27 cellular contexts compared by ENCODE assay signal in genomic region chr7:31696270-31696669, GRCh38. TPM values are rescaled to one million over a fixed set of nuclear protein-coding genes. Genes with fewer than 3 reads are reported as not detected.
DNase-seq lines count a peak whose midpoint lies in the region; ATAC-seq and TF ChIP-seq lines count a peak whose summit lies in the region.
"Had no signal": no experiment of that assay in that cellular context is flagged by ENCODE, and none has a peak within 500 bp of the region (broad histone marks: within the 10 kb centered on the region; RNA-seq: fewer than 3 reads in every experiment).

No MANE protein-coding gene starts in this region.

- no peak overlapping the region for H2AFZ ChIP-seq in osteoblast (ENCODE audit: low read length)
- H2AFZ ChIP-seq: GM23338 had no signal

- H3K36me3 Mint-ChIP-seq in progenitor cell of endocrine pancreas (ENCODE audit: insufficient read depth) = no peaks in the 10 kb centered on the region
- H3K36me3 Mint-ChIP-seq: IgD-negative memory B cell, type B pancreatic cell had no signal

- peaks cover 18% of the 10 kb centered on the region for H3K27me3 Mint-ChIP-seq in progenitor cell of endocrine pancreas
- H3K27me3 Mint-ChIP-seq: activated T-helper 17 cell treated with anti-CD3 and anti-CD28 coated beads, Interleukin-2, amount 50 U/mL, for 72 hours had no signal

- no peaks in the 10 kb centered on the region for H3K27me3 ChIP-seq in osteoblast (ENCODE audit: insufficient read depth, low read length)
- H3K27me3 ChIP-seq: breast epithelium, gastrocnemius medialis, right lobe of liver had no signal

- H3K9me3 Mint-ChIP-seq in progenitor cell of endocrine pancreas (ENCODE audit: low read depth) = no peaks in the 10 kb centered on the region
- H3K9me3 Mint-ChIP-seq: GM23338, type B pancreatic cell had no signal

- H3K27ac Mint-ChIP-seq in progenitor cell of endocrine pancreas = no peak overlapping the region
- H3K27ac Mint-ChIP-seq: activated T-helper 17 cell treated with anti-CD3 and anti-CD28 coated beads, Interleukin-2, amount 50 U/mL, for 72 hours; GM23338; type B pancreatic cell had no signal

- peaks cover 5% of the 10 kb centered on the region for H3K4me1 Mint-ChIP-seq in progenitor cell of endocrine pancreas (ENCODE audit: low read depth)
- H3K4me1 Mint-ChIP-seq: activated T-helper 17 cell treated with anti-CD3 and anti-CD28 coated beads, Interleukin-2, amount 50 U/mL, for 72 hours had no signal

- H3K4me1 ChIP-seq in osteoblast (ENCODE audit: insufficient read depth, low read length) = no peaks in the 10 kb centered on the region
- H3K4me1 ChIP-seq: breast epithelium, gastrocnemius medialis, right lobe of liver, SJCRH30 had no signal

- no peaks in the 10 kb centered on the region for H4K20me1 ChIP-seq in osteoblast (ENCODE audit: insufficient read depth, low read length)

- no peak overlapping the region for H3K27ac ChIP-seq in osteoblast (ENCODE audit: low read depth, low read length)
- H3K27ac ChIP-seq: gastrocnemius medialis, neutrophil, right lobe of liver, SJCRH30 had no signal

- ATAC-seq in GM18517 (IDR thresholded peaks at IDR 0.05; ENCODE audit: unreplicated experiment) (peak; percentile 48), HG02798 (IDR thresholded peaks at IDR 0.05; ENCODE audit: poor library complexity, unreplicated experiment) (peak; percentile 32), GM19452 (IDR thresholded peaks at IDR 0.05; ENCODE audit: unreplicated experiment) (no peak)
- ATAC-seq: activated T-helper 17 cell treated with anti-CD3 and anti-CD28 coated beads, Interleukin-2, amount 50 U/mL, for 72 hours; gastrocnemius medialis; GM23338; right lobe of liver had no signal

- DNase-seq in SIG-M5 (lab: John Stamatoyannopoulos, UW) (peak; percentile 21), osteoblast (ENCODE audit: insufficient read length, low spot score, missing footprints) (peak; percentile 9), progenitor cell of endocrine pancreas (ENCODE audit: low spot score, unreplicated experiment) (no peak), AG08396 (ENCODE audit: low spot score) (no peak), NCI-H345 (lab: John Stamatoyannopoulos, UW) (no peak)
- DNase-seq: Calu3; EL; erythroblast; gastrocnemius medialis; MM.1S; NCI-H2029; right lobe of liver; SJCRH30; stimulated activated naive CD4-positive, alpha-beta T cell treated with Interleukin-2 at 50 U/mL for 16 hours had no signal

- no peaks in the 10 kb centered on the region for H3K36me3 ChIP-seq in osteoblast (ENCODE audit: insufficient read depth, low read length)
- H3K36me3 ChIP-seq: breast epithelium, gastrocnemius medialis, neutrophil, right lobe of liver, SJCRH30 had no signal

- H3K4me3 Mint-ChIP-seq in progenitor cell of endocrine pancreas (ENCODE audit: low read depth) = no peak overlapping the region
- H3K4me3 Mint-ChIP-seq: activated T-helper 17 cell treated with anti-CD3 and anti-CD28 coated beads, Interleukin-2, amount 50 U/mL, for 72 hours; GM23338; IgD-negative memory B cell; type B pancreatic cell had no signal

- no peaks in the 10 kb centered on the region for H3K9me3 ChIP-seq in osteoblast (ENCODE audit: low read depth, low read length)
- H3K9me3 ChIP-seq: breast epithelium, gastrocnemius medialis, neutrophil, right lobe of liver, SJCRH30 had no signal

- H3K79me2 ChIP-seq in osteoblast (ENCODE audit: insufficient read depth, low read length) = no peaks in the 10 kb centered on the region

- no peak overlapping the region for H3K4me3 ChIP-seq in osteoblast (ENCODE audit: insufficient read depth, low read length)
- H3K4me3 ChIP-seq: breast epithelium, gastrocnemius medialis, GM23338, right lobe of liver, SJCRH30 had no signal

- H3K4me2 ChIP-seq in osteoblast (ENCODE audit: insufficient read depth, low read length) = no peak overlapping the region
- H3K4me2 ChIP-seq: GM23338 had no signal

- TF ChIP-seq CTCF in osteoblast (IDR thresholded peaks at IDR 0.05; ENCODE audit: extremely low read depth, low read depth, low read length) (no peak), progenitor cell of endocrine pancreas (IDR thresholded peaks at IDR 0.05; ENCODE audit: unreplicated experiment) (no peak)

RNA-seq across cellular contexts. Expression of gene PPP1R17, which starts 9.3 kb away (rescaled TPM):
- total RNA-seq in osteoblast = not detected in 2 replicates
- 0.96 and 1.2 TPM in 2 replicates for total RNA-seq in progenitor cell of endocrine pancreas
- total RNA-seq: activated T-helper 17 cell treated with anti-CD3 and anti-CD28 coated beads, Interleukin-2, amount 50 U/mL, for 72 hours; breast epithelium; Calu3; dermis microvascular lymphatic vessel endothelial cell; gastrocnemius medialis; mononuclear cell; NCI-H460; right lobe of liver; SJCRH30; T-helper 2 cell treated with Interferon-gamma antibody and Interleukin-4, amounts not matched to agents 100 ng/mL and 5 ng/mL, for 36 hours had no signal

Comparison
In these comparisons a context has a peak if more than half of its experiments do, and no peak if none do; other contexts are left out.
1. DNase-seq: peak in SIG-M5 (single experiment) and osteoblast (single experiment); none in progenitor cell of endocrine pancreas (single experiment), AG08396 (single experiment) and NCI-H345 (single experiment).